In the genomic region with DNA sequence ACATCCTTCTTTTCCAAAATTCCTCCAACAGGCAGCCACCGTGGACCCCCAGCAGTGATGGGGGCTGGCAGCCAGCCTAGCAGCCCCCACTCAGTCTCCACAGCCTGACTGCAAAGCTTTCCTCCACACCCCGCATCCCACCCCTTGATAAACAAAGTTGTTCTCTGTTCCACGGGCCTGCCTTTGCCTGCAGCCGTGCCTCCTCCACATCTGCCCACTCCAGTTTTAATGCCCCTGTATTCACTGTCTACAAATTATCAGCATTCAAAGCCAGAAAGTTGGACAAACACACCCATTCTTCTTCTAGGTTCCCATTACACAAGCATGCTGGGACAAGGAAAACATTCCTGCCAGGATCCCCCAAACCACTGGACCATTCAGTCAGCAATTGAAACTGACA, we compare ENCODE assay signal across 35 cellular contexts. TPM values are rescaled to one million over a fixed set of nuclear protein-coding genes. Genes with fewer than 3 reads are reported as not detected.
"Had no signal": no experiment of that assay in that cellular context is flagged by ENCODE, and none has a peak within 500 bp of the region (broad histone marks: within the 10 kb centered on the region; RNA-seq: fewer than 3 reads in every experiment).

No MANE protein-coding gene starts in this region.

- H3K4me3 ChIP-seq: coronary artery, esophagus squamous epithelium, heart right ventricle, lung, mucosa of descending colon, neural progenitor cell, prostate gland, right atrium auricular region, sigmoid colon, thoracic aorta, tibial nerve, vagina had no signal

- H3K4me3 Mint-ChIP-seq: mesothelial cell of epicardium; natural killer cell treated with Interleukin-12 subunit alpha and Interleukin-12 subunit beta and Interleukin-15 and Interleukin-18, amount 100 ng/mL, for 72 hours; neural progenitor cell; stimulated activated effector memory CD8-positive, alpha-beta T cell treated with anti-CD3 and anti-CD28 coated beads, Interleukin-12 subunit alpha, Interleukin-12 subunit beta, amount 100 ng/mL, for 72 hours had no signal

- H3K36me3 ChIP-seq: prostate gland, right atrium auricular region, thoracic aorta, vagina had no signal

- H3K9me3 ChIP-seq: esophagus squamous epithelium, heart right ventricle, mucosa of descending colon, prostate gland, right atrium auricular region, sigmoid colon, thoracic aorta, tibial nerve, vagina had no signal

- H3K9ac ChIP-seq: neural progenitor cell, parathyroid adenoma had no signal

- DNase-seq: dermis blood vessel endothelial cell; effector memory CD4-positive, alpha-beta T cell; erythroblast; esophagus squamous epithelium; foreskin melanocyte; glutamatergic neuron; heart right ventricle; hippocampal formation; islet precursor cell; kidney glomerular epithelial cell; left colon; left ventricle myocardium superior; mesenchymal stem cell; mucosa of descending colon; naive B cell; sigmoid colon; stimulated activated CD4-positive, alpha-beta T cell treated with anti-CD3 and anti-CD28 coated beads, Interleukin-2, amount 100 ng/mL, for 24 hours; stimulated activated CD4-positive, alpha-beta T cell treated with anti-CD3 and anti-CD28 coated beads, Interleukin-4, amount 100 ng/mL, for 24 hours; stimulated activated naive CD8-positive, alpha-beta T cell treated with anti-CD3 and anti-CD28 coated beads, Interleukin-15, Interleukin-2, amounts not matched to agents 100 U/mL and 50 U/mL, for 24 hours; substantia nigra had no signal

- H3K4me2 ChIP-seq: neural progenitor cell had no signal

- H3K4me1 ChIP-seq: esophagus squamous epithelium, heart right ventricle, neural progenitor cell, parathyroid adenoma, prostate gland, sigmoid colon, vagina had no signal

- H3K27me3 ChIP-seq: esophagus squamous epithelium, heart right ventricle, neural progenitor cell, right atrium auricular region, sigmoid colon, tibial nerve, vagina had no signal

- H3K27ac ChIP-seq: coronary artery, esophagus squamous epithelium, heart right ventricle, neural progenitor cell, parathyroid adenoma, prostate gland, right atrium auricular region, sigmoid colon, thoracic aorta, vagina had no signal

- H2AFZ ChIP-seq: neural progenitor cell, parathyroid adenoma had no signal

- H3K36me3 Mint-ChIP-seq: mesothelial cell of epicardium; naive B cell; natural killer cell treated with Interleukin-12 subunit alpha and Interleukin-12 subunit beta and Interleukin-15 and Interleukin-18, amount 100 ng/mL, for 72 hours; stimulated activated effector memory CD8-positive, alpha-beta T cell treated with anti-CD3 and anti-CD28 coated beads, Interleukin-12 subunit alpha, Interleukin-12 subunit beta, amount 100 ng/mL, for 72 hours had no signal

- H3K27ac Mint-ChIP-seq: mesothelial cell of epicardium; natural killer cell treated with Interleukin-12 subunit alpha and Interleukin-12 subunit beta and Interleukin-15 and Interleukin-18, amount 100 ng/mL, for 72 hours; stimulated activated effector memory CD8-positive, alpha-beta T cell treated with anti-CD3 and anti-CD28 coated beads, Interleukin-12 subunit alpha, Interleukin-12 subunit beta, amount 100 ng/mL, for 72 hours had no signal

- H3K4me1 Mint-ChIP-seq: naive B cell; neural progenitor cell; stimulated activated effector memory CD8-positive, alpha-beta T cell treated with anti-CD3 and anti-CD28 coated beads, Interleukin-12 subunit alpha, Interleukin-12 subunit beta, amount 100 ng/mL, for 72 hours had no signal

- H3K9me3 Mint-ChIP-seq: mesothelial cell of epicardium; naive B cell; natural killer cell treated with Interleukin-12 subunit alpha and Interleukin-12 subunit beta and Interleukin-15 and Interleukin-18, amount 100 ng/mL, for 72 hours; neural progenitor cell; stimulated activated effector memory CD8-positive, alpha-beta T cell treated with anti-CD3 and anti-CD28 coated beads, Interleukin-12 subunit alpha, Interleukin-12 subunit beta, amount 100 ng/mL, for 72 hours had no signal

- H3K27me3 Mint-ChIP-seq: naive B cell had no signal

- ATAC-seq: heart right ventricle; left colon; left ventricle myocardium superior; mucosa of descending colon; natural killer cell treated with Interleukin-12 subunit alpha and Interleukin-12 subunit beta and Interleukin-15 and Interleukin-18, amount 100 ng/mL, for 72 hours; stimulated activated effector memory CD8-positive, alpha-beta T cell treated with anti-CD3 and anti-CD28 coated beads, Interleukin-12 subunit alpha, Interleukin-12 subunit beta, amount 100 ng/mL, for 72 hours; stimulated activated naive CD8-positive, alpha-beta T cell treated with anti-CD3 and anti-CD28 coated beads, Interleukin-15, Interleukin-2, amounts not matched to agents 100 U/mL and 50 U/mL, for 24 hours had no signal

- H3K79me2 ChIP-seq: parathyroid adenoma had no signal

RNA-seq across cellular contexts. Expression of a gene that starts 23.0 kb away (rescaled TPM):
- total RNA-seq: dermis blood vessel endothelial cell; esophagus squamous epithelium; heart right ventricle; left colon; left ventricle myocardium superior; natural killer cell treated with Interleukin-12 subunit alpha and Interleukin-12 subunit beta and Interleukin-15 and Interleukin-18, amount 100 ng/mL, for 72 hours; osteoblast; right atrium auricular region; sigmoid colon; skeletal muscle tissue; thoracic aorta; tibial nerve; ureter had no signal
